Comparison of ENCODE assay signal across 18 cellular contexts in genomic region chr13:80957019-80957650, GRCh38.
"Had no signal": no experiment of that assay in that cellular context is flagged by ENCODE, and none has a peak within 500 bp of the region (broad histone marks: within the 10 kb centered on the region; RNA-seq: fewer than 3 reads in every experiment).

No MANE protein-coding gene starts in this region.

- H3K4me3 ChIP-seq: esophagus squamous epithelium, left ventricle myocardium inferior, lung, prostate gland, stomach, thoracic aorta, transverse colon had no signal

- H3K9ac ChIP-seq: parathyroid adenoma had no signal

- H3K27ac ChIP-seq: esophagus squamous epithelium, foreskin keratinocyte, left ventricle myocardium inferior, parathyroid adenoma, prostate gland, stomach, thoracic aorta, transverse colon had no signal

- H3K27me3 ChIP-seq: esophagus squamous epithelium, foreskin keratinocyte, stomach, transverse colon had no signal

- DNase-seq: effector memory CD8-positive, alpha-beta T cell; esophagus squamous epithelium; foreskin keratinocyte; immature natural killer cell; kidney; left cardiac atrium; left ventricle myocardium inferior; mesenchymal stem cell; naive B cell; stimulated activated naive CD4-positive, alpha-beta T cell; stomach; substantia nigra; transverse colon had no signal

- H3K79me2 ChIP-seq: parathyroid adenoma had no signal

- ATAC-seq: effector memory CD8-positive, alpha-beta T cell; foreskin keratinocyte; left cardiac atrium; sciatic nerve had no signal

- H2AFZ ChIP-seq: parathyroid adenoma had no signal

- H3K9me3 ChIP-seq: esophagus squamous epithelium, prostate gland, stomach, thoracic aorta, transverse colon had no signal

- H3K36me3 ChIP-seq: esophagus squamous epithelium, left ventricle myocardium inferior, prostate gland, stomach, thoracic aorta, transverse colon had no signal
